In genomic region chr3:61575893-61576292, GRCh38 we compare ENCODE assay signal across 16 cellular contexts.
"Had no signal": no experiment of that assay in that cellular context is flagged by ENCODE, and none has a peak within 500 bp of the region (broad histone marks: within the 10 kb centered on the region; RNA-seq: fewer than 3 reads in every experiment).

No MANE protein-coding gene starts in this region.

- H3K27ac Mint-ChIP-seq: activated CD4-positive, alpha-beta memory T cell treated with anti-CD3 and anti-CD28 coated beads, Interleukin-2, amount 10 ng/mL, durations not matched to agents 7 days and 5 days; activated naive CD8-positive, alpha-beta T cell treated with anti-CD3 and anti-CD28 coated beads for 36 hours; activated T-cell treated with anti-CD3 and anti-CD28 coated beads, Interleukin-2, amount 50 U/mL, for 72 hours; naive B cell had no signal

- H3K27me3 Mint-ChIP-seq: activated CD4-positive, alpha-beta memory T cell treated with anti-CD3 and anti-CD28 coated beads, Interleukin-2, amount 10 ng/mL, durations not matched to agents 7 days and 5 days had no signal

- H3K27ac ChIP-seq: colonic mucosa, hepatocyte, upper lobe of left lung had no signal

- H3K27me3 ChIP-seq: colonic mucosa, hepatocyte, upper lobe of left lung had no signal

- H3K9me3 Mint-ChIP-seq: activated CD4-positive, alpha-beta memory T cell treated with anti-CD3 and anti-CD28 coated beads, Interleukin-2, amount 10 ng/mL, durations not matched to agents 7 days and 5 days; activated naive CD8-positive, alpha-beta T cell treated with anti-CD3 and anti-CD28 coated beads for 36 hours had no signal

- H3K4me3 Mint-ChIP-seq: activated CD4-positive, alpha-beta memory T cell treated with anti-CD3 and anti-CD28 coated beads, Interleukin-2, amount 10 ng/mL, durations not matched to agents 7 days and 5 days; activated naive CD8-positive, alpha-beta T cell treated with anti-CD3 and anti-CD28 coated beads for 36 hours; activated T-cell treated with anti-CD3 and anti-CD28 coated beads, Interleukin-2, amount 50 U/mL, for 72 hours; naive B cell had no signal

- H3K9me3 ChIP-seq: colonic mucosa, upper lobe of left lung had no signal

- H3K36me3 Mint-ChIP-seq: activated naive CD8-positive, alpha-beta T cell treated with anti-CD3 and anti-CD28 coated beads for 36 hours; naive B cell had no signal

- H3K4me1 ChIP-seq: colonic mucosa had no signal

- H3K4me1 Mint-ChIP-seq: activated CD4-positive, alpha-beta memory T cell treated with anti-CD3 and anti-CD28 coated beads, Interleukin-2, amount 10 ng/mL, durations not matched to agents 7 days and 5 days; activated naive CD8-positive, alpha-beta T cell treated with anti-CD3 and anti-CD28 coated beads for 36 hours; naive B cell had no signal

- DNase-seq: activated CD4-positive, alpha-beta memory T cell treated with anti-CD3 and anti-CD28 coated beads, Interleukin-2, amount 10 ng/mL, durations not matched to agents 7 days and 5 days; activated gamma-delta T cell treated with Interleukin-2 at 50 U/mL for 16 hours; activated naive CD8-positive, alpha-beta T cell treated with anti-CD3 and anti-CD28 coated beads for 36 hours; activated T-cell treated with anti-CD3 and anti-CD28 coated beads, Interleukin-2, amount 50 U/mL, for 72 hours; aorta; colonic mucosa; effector CD4-positive, alpha-beta T cell; midbrain; naive B cell; right cardiac atrium; stimulated activated CD4-positive, alpha-beta T cell treated with anti-CD3 and anti-CD28 coated beads, Interleukin-2, amount 100 ng/mL, for 24 hours; stimulated activated naive CD4-positive, alpha-beta T cell; substantia nigra; T-helper 9 cell; upper lobe of left lung had no signal

- H2AFZ ChIP-seq: hepatocyte had no signal

- H3K4me2 ChIP-seq: hepatocyte had no signal

- H3K4me3 ChIP-seq: colonic mucosa, hepatocyte, upper lobe of left lung had no signal

- H3K36me3 ChIP-seq: colonic mucosa, upper lobe of left lung had no signal
